Comparison of ENCODE assay signal across 8 cellular contexts in the genomic region with DNA sequence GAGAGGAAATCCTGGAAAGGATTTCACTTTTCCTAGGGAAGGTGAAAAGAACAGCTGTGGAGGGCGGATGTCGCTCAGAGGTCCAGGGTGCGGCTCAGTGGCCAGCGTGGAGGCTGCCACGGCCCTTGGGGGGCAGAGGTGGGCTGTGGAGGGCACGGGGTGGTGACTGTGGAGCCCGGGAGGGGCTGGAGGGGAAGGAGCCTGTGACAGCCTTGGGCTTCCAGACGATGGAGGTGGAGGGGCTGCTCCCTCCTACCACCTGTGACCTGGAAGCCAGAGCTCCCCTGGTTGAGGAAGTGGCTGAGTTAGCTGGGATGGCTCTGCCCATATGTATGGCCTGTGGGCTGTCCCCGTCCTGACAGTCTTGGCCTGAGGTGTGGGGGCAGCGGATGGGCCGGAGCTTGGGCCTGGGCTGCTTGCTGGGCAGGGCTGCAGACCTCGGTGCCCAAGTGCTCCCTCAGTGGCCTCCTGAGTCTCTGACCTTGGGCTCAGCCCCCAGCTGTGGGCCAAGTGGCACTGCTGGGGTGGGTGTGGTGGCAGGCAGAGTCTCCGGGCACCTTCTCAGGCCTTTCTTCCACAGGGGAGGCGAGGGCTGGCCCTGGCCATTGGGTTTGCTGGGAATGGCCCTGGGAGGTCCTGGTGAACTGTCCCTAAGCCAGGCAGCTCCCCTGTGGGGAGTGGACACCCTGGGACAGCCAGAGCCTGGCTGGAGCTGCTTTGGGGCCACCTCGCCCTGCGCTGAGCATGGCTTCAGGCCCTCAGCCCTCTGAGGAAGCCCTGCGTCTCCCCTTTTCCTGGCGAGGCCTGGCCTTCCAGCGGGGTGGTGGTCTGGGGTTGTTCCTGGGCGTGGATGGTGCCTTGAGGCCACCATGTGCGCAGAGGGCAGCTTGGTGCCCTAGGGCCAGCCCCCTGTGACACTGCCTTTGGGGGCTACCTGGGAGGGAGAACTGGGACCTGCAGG. TPM values are rescaled to one million over a fixed set of nuclear protein-coding genes. Genes with fewer than 3 reads are reported as not detected.
DNase-seq lines count a peak whose midpoint lies in the region; ATAC-seq and TF ChIP-seq lines count a peak whose summit lies in the region.

No MANE protein-coding gene starts in this region.

- 62 to 71% (median 67%) methylated on average over 10 to 21 of the region's 21 CpGs for WGBS in heart left ventricle, 4 donors

- TF ChIP-seq POLR2A in heart left ventricle (IDR thresholded peaks at IDR 0.05) (no peak), uterus (IDR thresholded peaks at IDR 0.05) (no peak)

- peak overlapping the region in 11 of 12 donors; percentile 65 to 98 (median 89) for H3K4me3 ChIP-seq in heart left ventricle
- H3K4me3 ChIP-seq in dorsolateral prefrontal cortex: peak overlapping the region in 44 of 59 donors; percentile 3 to 99 (median 91)
- H3K4me3 ChIP-seq in uterus: peak overlapping the region; percentile 91 to 92

- POLR2A ChIA-PET in naive thymus-derived CD8-positive, alpha-beta T cell (lab: Charles Lee): interaction anchor here (1.0 to 6.5 kb wide), 2 partner anchors 24 to 34 kb away, joined by 3 to 72 read pairs; a partner anchor contains a TSS

- peak overlapping the region in 5 of 10 donors; percentile 15 to 83 (median 41) for H3K27ac Mint-ChIP-seq in naive thymus-derived CD8-positive, alpha-beta T cell

- TF ChIP-seq CTCF in heart left ventricle (IDR thresholded peaks at IDR 0.05) (no peak), dorsolateral prefrontal cortex (IDR thresholded peaks at IDR 0.05 in 54 of 56, conservative IDR thresholded peaks at IDR 0.05 in 2 of 56; ENCODE audit: low read depth in 1 of 56, partially characterized antibody in 56 of 56) (no peak), uterus (IDR thresholded peaks at IDR 0.05) (no peak), GM13977 (IDR thresholded peaks at IDR 0.05; ENCODE audit: extremely low read depth, insufficient read depth, missing control alignments) (no peak)

- H3K4me3 Mint-ChIP-seq in naive thymus-derived CD8-positive, alpha-beta T cell: peak overlapping the region in 8 of 10 donors; percentile 20 to 84 (median 59)

- no peak for DNase-seq in heart left ventricle
- DNase-seq in left cardiac atrium: no peak
- DNase-seq in dorsolateral prefrontal cortex: no peak
- no peak for DNase-seq in naive thymus-derived CD8-positive, alpha-beta T cell
- DNase-seq in uterus: no peak
- no peak for DNase-seq in NCI-H1105 (lab: John Stamatoyannopoulos, UW)
- DNase-seq in GM03348 (ENCODE audit: low spot score): no peak
- DNase-seq in GM13977 (ENCODE audit: low spot score): no peak

- H3K36me3 ChIP-seq in heart left ventricle (peaks cover 0 to 31% (median 11%) of the 10 kb centered on the region in 9 donors), uterus (no peaks in the 10 kb centered on the region)

- H3K27ac ChIP-seq in heart left ventricle (peak overlapping the region; percentile 62 to 99 (median 96)), dorsolateral prefrontal cortex (peak overlapping the region in 53 of 59 donors; percentile 3 to 96 (median 89)), uterus (peak overlapping the region; percentile 92 to 98)

- in situ Hi-C loops in GM13977 (cut with MboI; ENCODE audit: low pct_unique_long_range_greater_than_20kb, low sequenced_read_pairs, unreplicated experiment): no loop called here

- no peaks in the 10 kb centered on the region for H3K9me3 ChIP-seq in heart left ventricle
- no peaks in the 10 kb centered on the region for H3K9me3 ChIP-seq in uterus

- intact Hi-C loops in heart left ventricle (cut with DNase I): loop anchor here in 2 of 10 donors (10.0 kb wide), 2 partner anchors 549 to 1129 kb away; no protein-coding TSS in a partner anchor
- intact Hi-C loops in left cardiac atrium (cut with DNase I): loop anchor here in 1 of 2 donors (5.0 kb wide), 1 partner anchor 33 kb away; a partner anchor contains a TSS
- intact Hi-C loops in dorsolateral prefrontal cortex (cut with DNase I): no loop called here
- intact Hi-C loops in uterus (cut with DNase I; ENCODE audit: low total_unique reads): no loop called here

- H3K27me3 ChIP-seq in heart left ventricle (no peaks in the 10 kb centered on the region), dorsolateral prefrontal cortex (no peaks in the 10 kb centered on the region), uterus (no peaks in the 10 kb centered on the region)

- H3K36me3 Mint-ChIP-seq in naive thymus-derived CD8-positive, alpha-beta T cell: peaks cover 0 to 5% (median 0%) of the 10 kb centered on the region in 3 donors

- H3K4me1 Mint-ChIP-seq in naive thymus-derived CD8-positive, alpha-beta T cell: peaks cover 18 to 48% (median 42%) of the 10 kb centered on the region in 4 donors

- H3K4me1 ChIP-seq in heart left ventricle: peaks cover 38 to 85% (median 72%) of the 10 kb centered on the region in 12 donors
- peaks cover 15 to 53% of the 10 kb centered on the region in 2 donors for H3K4me1 ChIP-seq in uterus

- no peaks in the 10 kb centered on the region for H3K27me3 Mint-ChIP-seq in naive thymus-derived CD8-positive, alpha-beta T cell

- ATAC-seq in heart left ventricle (no peak), left cardiac atrium (no peak)
- ATAC-seq in naive thymus-derived CD8-positive, alpha-beta T cell: no peak

- H3K9me3 Mint-ChIP-seq in naive thymus-derived CD8-positive, alpha-beta T cell: no peaks in the 10 kb centered on the region

RNA-seq across cellular contexts. Expression of a gene that starts 3.9 kb away (rescaled TPM):
- total RNA-seq in heart left ventricle: 100 to 1,000 TPM in 7 of 9 donors, 10 to 100 TPM in 2; 51.0 to 274 (median 223) TPM
- polyA plus RNA-seq in heart left ventricle: 100 to 1,000 TPM; 236 to 237 TPM
- total RNA-seq in left cardiac atrium: 100 to 1,000 TPM; 190 to 207 TPM
- total RNA-seq in dorsolateral prefrontal cortex: 100 to 1,000 TPM in 11 of 120 experiments, 10 to 100 TPM in 109; 62.3 to 111 (median 85.4) TPM
- total RNA-seq in naive thymus-derived CD8-positive, alpha-beta T cell: 10 to 100 TPM; 77.1 to 86.2 TPM
- 10 to 100 TPM; 15.1 to 18.8 (median 15.8) TPM for polyA plus RNA-seq in naive thymus-derived CD8-positive, alpha-beta T cell
- 100 to 1,000 TPM in 1 of 4 donors, 10 to 100 TPM in 2, 1 to 10 TPM in 1; 8.5 to 161 (median 28.1) TPM for total RNA-seq in uterus

RNA-seq across cellular contexts. Expression of a gene that starts 33.4 kb away (rescaled TPM):
- total RNA-seq in heart left ventricle (10 to 100 TPM; 12.2 to 33.0 (median 22.7) TPM), left cardiac atrium (10 to 100 TPM; 20.9 to 23.4 TPM), dorsolateral prefrontal cortex (100 to 1,000 TPM in 7 of 120 experiments, 10 to 100 TPM in 113; 51.1 to 113 (median 76.1) TPM), uterus (10 to 100 TPM in 2 of 4 donors, 1 to 10 TPM in 2; 3.1 to 52.6 (median 16.7) TPM)
- polyA plus RNA-seq in heart left ventricle: 10 to 100 TPM; 10.9 to 23.2 TPM
- 100 to 1,000 TPM; 174 to 181 TPM for total RNA-seq in naive thymus-derived CD8-positive, alpha-beta T cell
- 10 to 100 TPM; 18.5 to 40.2 (median 26.1) TPM for polyA plus RNA-seq in naive thymus-derived CD8-positive, alpha-beta T cell
